Comparison of ENCODE assay signal across 8 cellular contexts in the genomic region with DNA sequence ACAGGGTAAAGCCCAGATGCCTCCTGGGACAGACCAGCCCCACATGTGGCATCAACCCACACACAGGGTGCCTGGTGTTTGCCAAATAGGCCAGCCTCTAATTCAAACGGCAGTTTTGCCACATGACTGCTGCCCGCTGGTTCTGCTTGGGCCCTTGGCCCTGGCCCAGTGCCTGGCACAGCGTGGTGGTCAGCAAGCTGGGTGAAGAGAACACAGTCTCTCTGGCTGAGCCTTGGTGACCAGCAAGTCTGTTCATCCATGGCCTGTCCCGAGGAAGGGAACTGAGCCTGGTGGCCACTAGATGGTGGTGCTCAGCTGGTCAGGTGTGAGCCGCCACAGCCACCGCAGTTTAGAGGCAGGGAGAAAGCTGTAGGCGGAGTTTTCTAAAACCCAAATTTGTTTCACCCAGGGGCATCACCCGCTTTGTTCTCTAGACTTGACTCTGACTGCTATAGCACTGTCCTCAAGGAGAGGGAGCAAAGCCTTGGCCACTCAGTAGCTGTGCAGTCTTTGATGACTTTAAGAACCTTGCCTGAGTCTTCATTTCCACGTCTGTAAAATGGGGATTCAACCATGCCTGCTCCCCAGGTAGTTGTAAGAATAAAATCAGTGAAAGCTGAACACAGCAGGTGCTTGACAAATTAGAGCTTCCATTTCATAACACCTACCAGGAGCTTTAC. TPM values are rescaled to one million over a fixed set of nuclear protein-coding genes. Genes with fewer than 3 reads are reported as not detected.
DNase-seq lines count a peak whose midpoint lies in the region; ATAC-seq lines count a peak whose summit lies in the region.

No MANE protein-coding gene starts in this region.

- DNase-seq in NCI-H524 (lab: John Stamatoyannopoulos, UW) (peak; percentile 53 to 86), NCI-H524 treated with DMSO at 0.1 percent for 48 hours (lab: John Stamatoyannopoulos, UW) (no peak), NCI-H774 (lab: John Stamatoyannopoulos, UW) (peak; percentile 63), lung microvascular endothelial cell (ENCODE audit: low read depth in 2 of 2) (peak; percentile 86 to 92)
- peak; percentile 67 to 74 for DNase-seq in activated CD4-positive, alpha-beta T cell treated with anti-CD3 and anti-CD28 coated beads, Interleukin-2, amount 50 U/mL, for 48 hours
- peak; percentile 25 for DNase-seq in effector CD8-positive, alpha-beta T cell (lab: John Stamatoyannopoulos, UW)
- DNase-seq in stimulated activated CD8-positive, alpha-beta memory T cell treated with anti-CD3 and anti-CD28 coated beads, Interleukin-12 subunit alpha, Interleukin-12 subunit beta, amount 100 ng/mL, for 4 hours (ENCODE audit: low read depth) = peak; percentile 29

- peak; percentile 68 for ATAC-seq in HG03139 (IDR thresholded peaks at IDR 0.05; ENCODE audit: unreplicated experiment)

RNA-seq across cellular contexts. Expression of a gene that starts 4.7 kb away (rescaled TPM):
- not detected in 2 replicates for total RNA-seq in lung microvascular endothelial cell

RNA-seq across cellular contexts. Expression of a gene that starts 20.8 kb away (rescaled TPM):
- total RNA-seq in lung microvascular endothelial cell = 116 and 136 TPM in 2 replicates

RNA-seq across cellular contexts. Expression of a gene that starts 27.5 kb away (rescaled TPM):
- total RNA-seq in lung microvascular endothelial cell = 0.60 and 1.3 TPM in 2 replicates

RNA-seq across cellular contexts. Expression of a gene that starts 48.1 kb away (rescaled TPM):
- under 0.01 TPM in 1 of 2 replicates, not detected in the other for total RNA-seq in lung microvascular endothelial cell
